21 cellular contexts compared by ENCODE assay signal in the genomic region with DNA sequence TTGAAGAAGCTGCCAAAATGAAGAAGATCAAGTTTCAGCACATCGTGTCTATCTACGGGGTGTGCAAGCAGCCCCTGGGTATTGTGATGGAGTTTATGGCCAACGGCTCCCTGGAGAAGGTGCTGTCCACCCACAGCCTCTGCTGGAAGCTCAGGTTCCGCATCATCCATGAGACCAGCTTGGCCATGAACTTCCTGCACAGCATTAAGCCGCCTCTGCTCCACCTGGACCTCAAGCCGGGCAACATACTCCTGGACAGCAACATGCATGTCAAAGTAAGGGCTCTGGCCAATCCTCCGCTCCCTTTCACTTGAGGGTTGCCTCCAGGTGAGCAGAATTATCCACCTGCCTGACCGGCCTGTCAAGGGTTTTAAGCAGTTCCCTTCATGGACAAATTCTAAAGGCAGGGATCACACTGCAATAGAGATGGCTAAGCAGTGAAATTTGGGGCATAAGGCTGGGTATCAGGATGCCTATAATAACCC. TPM values are rescaled to one million over a fixed set of nuclear protein-coding genes. Genes with fewer than 3 reads are reported as not detected.
DNase-seq lines count a peak whose midpoint lies in the region; TF ChIP-seq lines count a peak whose summit lies in the region.
"Had no signal": no experiment of that assay in that cellular context is flagged by ENCODE, and none has a peak within 500 bp of the region (broad histone marks: within the 10 kb centered on the region; RNA-seq: fewer than 3 reads in every experiment).

No MANE protein-coding gene starts in this region.

- BruUV-seq in mammary epithelial cell (replicated peaks; lab: Mats Ljungman, UMichigan): no TSS peak

- H3K27me3 ChIP-seq in mammary epithelial cell (ENCODE audit: insufficient read depth, low read length) (no peaks in the 10 kb centered on the region), spleen (replicated peaks in 1 of 7) (peaks cover 0 to 16% (median 3%) of the 10 kb centered on the region in 7 donors)
- H3K27me3 ChIP-seq: BLaER1 treated with 17β-estradiol and CSF1 and Interleukin-3, amounts not matched to agents 10 nM and 100 nM had no signal

- no peaks in the 10 kb centered on the region for H3K79me2 ChIP-seq in mammary epithelial cell (ENCODE audit: insufficient read depth, low read length)

- H4K20me1 ChIP-seq in mammary epithelial cell (ENCODE audit: insufficient read depth, low read length): no peaks in the 10 kb centered on the region
- H4K20me1 ChIP-seq: BLaER1 treated with 17β-estradiol and CSF1 and Interleukin-3, amounts not matched to agents 10 nM and 100 nM had no signal

- WGBS in mammary epithelial cell (ENCODE audit: low coverage, missing lambda C conversion rate): 83% methylated on average over 8 of the region's 8 CpGs
- WGBS in spleen, 5 donors: 84 to 97% (median 89%) methylated on average over 7 to 8 of the region's 8 CpGs

- no peak overlapping the region for H3K27ac ChIP-seq in mammary epithelial cell (ENCODE audit: insufficient read depth, low read depth, low read length)
- H3K27ac ChIP-seq in spleen: no peak overlapping the region
- H3K27ac ChIP-seq: 22Rv1; A549; BLaER1 treated with 17β-estradiol and CSF1 and Interleukin-3, amounts not matched to agents 10 nM and 100 nM; C4-2B had no signal

- no peak for TF ChIP-seq CTCF in mammary epithelial cell (conservative IDR thresholded peaks at IDR 0.05 in 1 of 2, IDR thresholded peaks at IDR 0.05 in 1 of 2; ENCODE audit: extremely low read depth in 1 of 2, insufficient read depth in 1 of 2, low read depth in 1 of 2, low read length in 2 of 2)
- no peak for TF ChIP-seq CTCF in spleen (IDR thresholded peaks at IDR 0.05 in 8 of 11, conservative IDR thresholded peaks at IDR 0.05 in 3 of 11)

- H3K4me1 ChIP-seq in mammary epithelial cell (ENCODE audit: insufficient read depth, low read length) (no peaks in the 10 kb centered on the region), spleen (peaks cover 0 to 10% (median 0%) of the 10 kb centered on the region in 6 donors)
- H3K4me1 ChIP-seq: A549, Caco-2 had no signal

- in situ Hi-C loops in T47D (cut with HindIII; ENCODE audit: low pct_unique_long_range_greater_than_20kb, low sequenced_read_pairs) (no loop called here), mammary epithelial cell (cut with MboI; ENCODE audit: low sequenced_read_pairs in 2 of 2) (no loop called here)

- DNase-seq in NCI-H1092 treated with DMSO at 0.1 percent for 48 hours (lab: John Stamatoyannopoulos, UW) (peak; percentile 10), NCI-H1092 (lab: John Stamatoyannopoulos, UW) (no peak), NCI-H748 (lab: John Stamatoyannopoulos, UW; ENCODE audit: unreplicated experiment) (peak; percentile 5), NCI-H748 treated with DMSO at 0.1 percent for 48 hours (lab: John Stamatoyannopoulos, UW) (no peak), T47D (ENCODE audit: low read depth in 1 of 2, low spot score in 1 of 2) (peak; percentile 28 to 61), mammary epithelial cell (no peak), spleen (peak; percentile 36), NOMO-1 treated with DMSO at 0.1 percent for 48 hours (lab: John Stamatoyannopoulos, UW; ENCODE audit: unreplicated experiment) (no peak)
- DNase-seq: AML-193; Caco-2; Calu3; CD4-positive, alpha-beta T cell; CD8-positive, alpha-beta T cell; DMS79 treated with DMSO at 0.1 percent for 48 hours; GF-D8 had no signal

- no peak overlapping the region for H3K9ac ChIP-seq in mammary epithelial cell (ENCODE audit: insufficient read depth, low read length)
- H3K9ac ChIP-seq: BLaER1 treated with 17β-estradiol and CSF1 and Interleukin-3, amounts not matched to agents 10 nM and 100 nM had no signal

- CTCF ChIA-PET in mammary epithelial cell (lab: Charles Lee; ENCODE audit: low non-redundant PET): no interaction called here

- H3K9me3 ChIP-seq in mammary epithelial cell (replicated peaks; ENCODE audit: insufficient read depth, low read length) (no peaks in the 10 kb centered on the region), spleen (no peaks in the 10 kb centered on the region)
- H3K9me3 ChIP-seq: A549, Caco-2 had no signal

- H2AFZ ChIP-seq in mammary epithelial cell (ENCODE audit: low read depth, low read length): no peak overlapping the region

- no peak overlapping the region for H3K4me2 ChIP-seq in mammary epithelial cell (ENCODE audit: insufficient read depth, low read depth, low read length)
- H3K4me2 ChIP-seq: A549; BLaER1 treated with 17β-estradiol and CSF1 and Interleukin-3, amounts not matched to agents 10 nM and 100 nM had no signal

- intact Hi-C loops in mammary epithelial cell (cut with micrococcal nuclease): no loop called here
- intact Hi-C loops in spleen (cut with DNase I; ENCODE audit: low total_unique reads): no loop called here

- dilution Hi-C loops in mammary epithelial cell (cut with HindIII; ENCODE audit: low sequenced_read_pairs): loop anchor here (10.0 kb wide), 1 partner anchor 291 kb away; no protein-coding TSS in a partner anchor

- no peak for TF ChIP-seq POLR2A in spleen (IDR thresholded peaks at IDR 0.05)

- H3K4me3 ChIP-seq in mammary epithelial cell (replicated peaks in 1 of 3; ENCODE audit: insufficient read depth in 1 of 3, low read depth in 2 of 3, low read length in 3 of 3) (no peak overlapping the region), spleen (no peak overlapping the region)
- H3K4me3 ChIP-seq: A549; BLaER1 treated with 17β-estradiol and CSF1 and Interleukin-3, amounts not matched to agents 10 nM and 100 nM had no signal

- H3K36me3 ChIP-seq in mammary epithelial cell (ENCODE audit: insufficient read depth, low read length) (no peaks in the 10 kb centered on the region), spleen (no peaks in the 10 kb centered on the region)
- H3K36me3 ChIP-seq: BLaER1 treated with 17β-estradiol and CSF1 and Interleukin-3, amounts not matched to agents 10 nM and 100 nM had no signal

RNA-seq across cellular contexts. Expression of a gene that starts 6.0 kb away (rescaled TPM):
- total RNA-seq in mammary epithelial cell (1 to 10 TPM; 1.5 to 2.3 TPM), spleen (1 to 10 TPM in 2 of 7 donors, under 1 TPM in 5; 0.26 to 1.7 (median 0.55) TPM)
- polyA plus RNA-seq in mammary epithelial cell (2.5 TPM), spleen (1 to 10 TPM in 2 of 3 donors, under 1 TPM in 1; 0.62 to 2.0 (median 1.1) TPM)
- 4.5 TPM for polyA minus RNA-seq in mammary epithelial cell
- total RNA-seq: A172 had no signal
- polyA plus RNA-seq: BJ had no signal

Comparison
In these comparisons a context has a peak if more than half of its experiments do, and no peak if none do; other contexts are left out.
1. DNase-seq: peak in NCI-H1092 treated with DMSO at 0.1 percent for 48 hours (single experiment), NCI-H748 (single experiment), T47D (2 of 2) and spleen (single experiment); none in NCI-H1092 (single experiment), NCI-H748 treated with DMSO at 0.1 percent for 48 hours (single experiment), mammary epithelial cell (single experiment) and NOMO-1 treated with DMSO at 0.1 percent for 48 hours (single experiment).